In the genomic region with DNA sequence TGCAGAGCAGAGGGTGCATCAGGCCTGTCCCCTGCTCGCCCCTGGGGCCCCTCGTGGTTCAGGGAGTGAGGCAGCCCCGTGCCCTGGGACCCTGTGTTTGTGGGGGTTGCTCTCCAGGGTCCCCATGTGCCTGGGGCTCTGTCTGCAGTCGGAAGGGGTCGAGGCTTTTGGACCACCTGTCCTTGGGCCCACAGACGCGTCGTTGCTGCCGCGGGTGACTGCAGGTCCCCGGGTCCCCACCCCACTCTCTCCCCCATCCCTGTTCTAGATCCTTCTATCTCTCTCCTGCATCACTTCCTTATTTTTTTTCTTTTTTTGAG, we compare ENCODE assay signal across 35 cellular contexts. TPM values are rescaled to one million over a fixed set of nuclear protein-coding genes. Genes with fewer than 3 reads are reported as not detected.
"Had no signal": no experiment of that assay in that cellular context is flagged by ENCODE, and none has a peak within 500 bp of the region (broad histone marks: within the 10 kb centered on the region; RNA-seq: fewer than 3 reads in every experiment).

No MANE protein-coding gene starts in this region.

- H3K9me3 Mint-ChIP-seq: activated CD4-positive, alpha-beta memory T cell treated with anti-CD3 and anti-CD28 coated beads, Interleukin-2, amount 10 ng/mL, durations not matched to agents 7 days and 5 days; activated CD4-positive, alpha-beta T cell treated with anti-CD3 and anti-CD28 coated beads, Interleukin-2, amount 10 ng/mL, durations not matched to agents 24 days and 14 days; activated naive CD8-positive, alpha-beta T cell treated with anti-CD3 and anti-CD28 coated beads for 36 hours; activated T-helper 2 cell treated with anti-CD3 and anti-CD28 coated beads, Interferon-gamma antibody, Interleukin-2, Interleukin-4, amounts not matched to agents 10 μg/mL and 5 μg/mL and 100 μg/mL, durations not matched to agents 14 hours and 24 hours and 36 hours; immature natural killer cell; natural killer cell had no signal

- H3K36me3 ChIP-seq: adrenal gland, esophagus muscularis mucosa, heart left ventricle, right lobe of liver, thoracic aorta, uterus had no signal

- H3K36me3 Mint-ChIP-seq: activated naive CD8-positive, alpha-beta T cell treated with anti-CD3 and anti-CD28 coated beads for 36 hours; immature natural killer cell; natural killer cell had no signal

- H3K9me3 ChIP-seq: adrenal gland, body of pancreas, esophagus muscularis mucosa, heart left ventricle, right lobe of liver, thoracic aorta, uterus had no signal

- DNase-seq: activated CD4-positive, alpha-beta memory T cell treated with anti-CD3 and anti-CD28 coated beads, Interleukin-2, amount 10 ng/mL, durations not matched to agents 7 days and 5 days; activated CD4-positive, alpha-beta T cell treated with anti-CD3 and anti-CD28 coated beads, Interleukin-2, amount 10 ng/mL, durations not matched to agents 24 days and 14 days; activated CD4-positive, CD25-positive, alpha-beta regulatory T cell treated with anti-CD3 and anti-CD28 coated beads, Interleukin-2, amount 50 U/mL, for 72 hours; activated naive CD4-positive, alpha-beta T cell treated with Interleukin-2 at 50 U/mL for 16 hours; activated naive CD8-positive, alpha-beta T cell treated with anti-CD3 and anti-CD28 coated beads for 36 hours; activated T-cell treated with anti-CD3 and anti-CD28 coated beads, Interleukin-2, amount 50 U/mL, for 48 hours; aorta; dermis blood vessel endothelial cell; effector CD4-positive, alpha-beta T cell; foreskin keratinocyte; hypothalamus; immature natural killer cell; left colon; natural killer cell; stimulated activated CD4-positive, alpha-beta T cell treated with anti-CD3 and anti-CD28 coated beads, Interleukin-12 subunit alpha, Interleukin-12 subunit beta, amount 100 ng/mL, for 4 hours; stimulated activated CD4-positive, alpha-beta T cell treated with anti-CD3 and anti-CD28 coated beads, Interleukin-4, amount 100 ng/mL, for 1 hour; stimulated activated naive CD8-positive, alpha-beta T cell treated with anti-CD3 and anti-CD28 coated beads, Interleukin-15, Interleukin-2, amounts not matched to agents 100 U/mL and 50 U/mL, for 24 hours; T-helper 9 cell; trophoblast cell; uterus had no signal

- H3K4me1 ChIP-seq: foreskin keratinocyte had no signal

- H3K27ac ChIP-seq: adrenal gland, body of pancreas, esophagus muscularis mucosa, foreskin keratinocyte, heart left ventricle, right lobe of liver, skin epidermis, thoracic aorta, uterus had no signal

- H3K27ac Mint-ChIP-seq: activated CD4-positive, alpha-beta memory T cell treated with anti-CD3 and anti-CD28 coated beads, Interleukin-2, amount 10 ng/mL, durations not matched to agents 7 days and 5 days; activated CD4-positive, alpha-beta T cell treated with anti-CD3 and anti-CD28 coated beads, Interleukin-2, amount 10 ng/mL, durations not matched to agents 24 days and 14 days; activated naive CD8-positive, alpha-beta T cell treated with anti-CD3 and anti-CD28 coated beads for 36 hours; activated T-helper 2 cell treated with anti-CD3 and anti-CD28 coated beads, Interferon-gamma antibody, Interleukin-2, Interleukin-4, amounts not matched to agents 10 μg/mL and 5 μg/mL and 100 μg/mL, durations not matched to agents 14 hours and 24 hours and 36 hours; immature natural killer cell; natural killer cell; progenitor cell of endocrine pancreas had no signal

- H3K4me3 Mint-ChIP-seq: activated CD4-positive, alpha-beta memory T cell treated with anti-CD3 and anti-CD28 coated beads, Interleukin-2, amount 10 ng/mL, durations not matched to agents 7 days and 5 days; activated CD4-positive, alpha-beta T cell treated with anti-CD3 and anti-CD28 coated beads, Interleukin-2, amount 10 ng/mL, durations not matched to agents 24 days and 14 days; activated naive CD8-positive, alpha-beta T cell treated with anti-CD3 and anti-CD28 coated beads for 36 hours; immature natural killer cell; natural killer cell had no signal

- H3K4me3 ChIP-seq: adrenal gland, body of pancreas, esophagus muscularis mucosa, heart left ventricle, right lobe of liver, skin epidermis, thoracic aorta, uterus had no signal

- ATAC-seq: body of pancreas; foreskin keratinocyte; heart left ventricle; left colon; natural killer cell; right lobe of liver; stimulated activated naive CD8-positive, alpha-beta T cell treated with anti-CD3 and anti-CD28 coated beads, Interleukin-15, Interleukin-2, amounts not matched to agents 100 U/mL and 50 U/mL, for 24 hours had no signal

- FAIRE-seq: colon, kidney, TTC549 had no signal

- H3K27me3 ChIP-seq: adrenal gland, body of pancreas, foreskin keratinocyte, right lobe of liver, uterus had no signal

RNA-seq across cellular contexts. Expression of gene ADAMTSL5, which starts 24.6 kb away (rescaled TPM):
- total RNA-seq: dermis blood vessel endothelial cell had no signal

RNA-seq across cellular contexts. Expression of gene PLK5, which starts 35.6 kb away (rescaled TPM):
- total RNA-seq: activated CD4-positive, alpha-beta memory T cell treated with anti-CD3 and anti-CD28 coated beads, Interleukin-2, amount 10 ng/mL, durations not matched to agents 7 days and 5 days; activated CD4-positive, alpha-beta T cell treated with anti-CD3 and anti-CD28 coated beads, Interleukin-2, amount 10 ng/mL, durations not matched to agents 24 days and 14 days; activated naive CD8-positive, alpha-beta T cell treated with anti-CD3 and anti-CD28 coated beads for 36 hours; activated T-helper 2 cell treated with anti-CD3 and anti-CD28 coated beads, Interferon-gamma antibody, Interleukin-2, Interleukin-4, amounts not matched to agents 10 μg/mL and 5 μg/mL and 100 μg/mL, durations not matched to agents 14 hours and 24 hours and 36 hours; aorta; body of pancreas; dermis blood vessel endothelial cell; foreskin keratinocyte; kidney; left colon; liver; mononuclear cell; natural killer cell; renal cortical epithelial cell; right lobe of liver; thoracic aorta had no signal
- polyA plus RNA-seq: foreskin keratinocyte, immature natural killer cell had no signal
